In genomic region chr9:99966001-99966400, GRCh38 we compare ENCODE assay signal across 17 cellular contexts.
"Had no signal": no experiment of that assay in that cellular context is flagged by ENCODE, and none has a peak within 500 bp of the region (broad histone marks: within the 10 kb centered on the region; RNA-seq: fewer than 3 reads in every experiment).

No MANE protein-coding gene starts in this region.

- H3K9me3 ChIP-seq: esophagus muscularis mucosa, gastrocnemius medialis, pancreas had no signal

- DNase-seq: cortex of kidney; dorsolateral prefrontal cortex; effector memory CD4-positive, alpha-beta T cell; gastrocnemius medialis; midbrain; occipital lobe; pancreas; right cardiac atrium; stimulated activated CD4-positive, alpha-beta T cell treated with anti-CD3 and anti-CD28 coated beads, Interleukin-12 subunit alpha, Interleukin-12 subunit beta, amount 100 ng/mL, for 4 hours; stimulated activated naive CD4-positive, alpha-beta T cell treated with Interleukin-2 at 50 U/mL for 16 hours had no signal

- H3K4me1 ChIP-seq: esophagus muscularis mucosa, gastrocnemius medialis, pancreas had no signal

- H3K9me3 Mint-ChIP-seq: natural killer cell treated with Interleukin-12 subunit alpha and Interleukin-12 subunit beta and Interleukin-15 and Interleukin-18, amount 100 ng/mL, for 72 hours; type B pancreatic cell had no signal

- FAIRE-seq: pancreas, small intestine had no signal

- H3K4me3 ChIP-seq: dorsolateral prefrontal cortex, esophagus muscularis mucosa, gastrocnemius medialis, pancreas had no signal

- H3K27ac Mint-ChIP-seq: natural killer cell treated with Interleukin-12 subunit alpha and Interleukin-12 subunit beta and Interleukin-15 and Interleukin-18, amount 100 ng/mL, for 72 hours; progenitor cell of endocrine pancreas; type B pancreatic cell had no signal

- H3K27ac ChIP-seq: dorsolateral prefrontal cortex, epithelial cell of prostate, esophagus muscularis mucosa, gastrocnemius medialis, pancreas had no signal

- H3K27me3 ChIP-seq: dorsolateral prefrontal cortex, esophagus muscularis mucosa, gastrocnemius medialis, pancreas had no signal

- H3K27me3 Mint-ChIP-seq: natural killer cell treated with Interleukin-12 subunit alpha and Interleukin-12 subunit beta and Interleukin-15 and Interleukin-18, amount 100 ng/mL, for 72 hours; progenitor cell of endocrine pancreas; type B pancreatic cell had no signal

- H3K4me3 Mint-ChIP-seq: natural killer cell treated with Interleukin-12 subunit alpha and Interleukin-12 subunit beta and Interleukin-15 and Interleukin-18, amount 100 ng/mL, for 72 hours; type B pancreatic cell had no signal

- ATAC-seq: gastrocnemius medialis; left lobe of liver; natural killer cell treated with Interleukin-12 subunit alpha and Interleukin-12 subunit beta and Interleukin-15 and Interleukin-18, amount 100 ng/mL, for 72 hours; right cardiac atrium had no signal
